26 cellular contexts compared by ENCODE assay signal in genomic region chr16:85724936-85725335, GRCh38.
"Had no signal": no experiment of that assay in that cellular context is flagged by ENCODE, and none has a peak within 500 bp of the region (broad histone marks: within the 10 kb centered on the region; RNA-seq: fewer than 3 reads in every experiment).

No MANE protein-coding gene starts in this region.

- DNase-seq: activated B cell treated with CpG ODN at 0.5 μM for 24 hours; activated CD4-positive, alpha-beta T cell treated with anti-CD3 and anti-CD28 coated beads, Interleukin-2, amount 50 U/mL, for 1 hour; activated CD8-positive, alpha-beta T cell treated with anti-CD3 and anti-CD28 coated beads for 36 hours; activated gamma-delta T cell treated with Interleukin-2 at 50 U/mL for 16 hours; activated naive CD4-positive, alpha-beta T cell treated with anti-CD3 and anti-CD28 coated beads, Interleukin-2, amount 50 U/mL, for 16 hours; activated T-cell treated with anti-CD3 and anti-CD28 coated beads, Interleukin-2, amount 50 U/mL, for 4 hours; amniotic stem cell; brain microvascular endothelial cell; effector memory CD8-positive, alpha-beta T cell; erythroblast; hippocampal formation; left cardiac atrium; left ventricle myocardium superior; naive B cell; nephron progenitor cell; pancreas; sigmoid colon; stimulated activated CD4-positive, alpha-beta T cell treated with anti-CD3 and anti-CD28 coated beads, Interleukin-4, amount 100 ng/mL, for 24 hours; stimulated activated naive CD8-positive, alpha-beta T cell treated with anti-CD3 and anti-CD28 coated beads, Interleukin-15, amount 100 ng/mL, for 72 hours; uterus had no signal

- H3K9me3 ChIP-seq: gastroesophageal sphincter, pancreas, prostate gland, sigmoid colon, uterus had no signal

- H3K27ac ChIP-seq: brain microvascular endothelial cell, coronary artery, dorsolateral prefrontal cortex, gastroesophageal sphincter, pancreas, prostate gland, sigmoid colon, uterus had no signal

- H3K27me3 ChIP-seq: brain microvascular endothelial cell, gastroesophageal sphincter, pancreas, sigmoid colon, uterus had no signal

- H3K36me3 ChIP-seq: brain microvascular endothelial cell, gastroesophageal sphincter, pancreas, prostate gland, sigmoid colon, uterus had no signal

- H3K4me3 ChIP-seq: coronary artery, dorsolateral prefrontal cortex, gastroesophageal sphincter, pancreas, prostate gland, sigmoid colon, uterus had no signal

- H3K4me1 ChIP-seq: gastroesophageal sphincter, pancreas, prostate gland, sigmoid colon, uterus had no signal

- ATAC-seq: activated CD8-positive, alpha-beta T cell treated with anti-CD3 and anti-CD28 coated beads for 36 hours; activated T-cell treated with anti-CD3 and anti-CD28 coated beads, Interleukin-2, amount 50 U/mL, for 4 hours; activated T-helper 17 cell treated with anti-CD3 and anti-CD28 coated beads, Interleukin-2, amount 50 U/mL, for 72 hours; effector memory CD8-positive, alpha-beta T cell; gastroesophageal sphincter; left cardiac atrium; left ventricle myocardium superior; pancreas; stimulated activated effector memory CD8-positive, alpha-beta T cell treated with anti-CD3 and anti-CD28 coated beads, Interleukin-12 subunit alpha, Interleukin-12 subunit beta, amount 100 ng/mL, for 72 hours; stimulated activated naive CD8-positive, alpha-beta T cell treated with anti-CD3 and anti-CD28 coated beads, Interleukin-15, amount 100 ng/mL, for 72 hours had no signal
